Comparison of ENCODE assay signal across 19 cellular contexts in the genomic region with DNA sequence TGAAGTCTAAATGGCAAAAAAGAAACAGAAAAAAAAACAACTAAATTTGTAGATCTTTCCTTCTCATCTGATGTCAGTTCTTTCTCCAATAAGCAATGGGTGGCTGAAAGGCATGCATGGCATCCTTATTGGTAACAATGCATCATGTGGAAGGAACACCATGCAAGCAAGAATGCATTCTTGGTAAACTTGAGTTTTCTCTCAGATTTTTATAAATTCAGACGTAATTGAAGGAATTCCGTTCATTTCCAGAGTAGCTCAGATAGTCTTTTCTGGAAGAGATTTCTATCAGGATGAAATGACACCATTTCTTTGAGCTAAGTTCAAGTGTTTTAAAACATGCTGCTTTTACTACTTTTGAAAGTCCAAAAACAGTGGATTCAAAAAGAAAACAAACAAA.
DNase-seq lines count a peak whose midpoint lies in the region; TF ChIP-seq lines count a peak whose summit lies in the region.
"Had no signal": no experiment of that assay in that cellular context is flagged by ENCODE, and none has a peak within 500 bp of the region (broad histone marks: within the 10 kb centered on the region; RNA-seq: fewer than 3 reads in every experiment).

No MANE protein-coding gene starts in this region.

- peak overlapping the region; percentile 82 for H3K27ac ChIP-seq in SJSA1
- no peak overlapping the region for H3K27ac ChIP-seq in WERI-Rb-1
- H3K27ac ChIP-seq: 22Rv1, BLaER1, C4-2B had no signal

- H3K4me3 ChIP-seq in SJSA1 (no peak overlapping the region), WERI-Rb-1 (ENCODE audit: low read depth, low read length) (no peak overlapping the region)
- H3K4me3 ChIP-seq: BLaER1, HAP-1 had no signal

- H3K36me3 ChIP-seq in SJSA1, result no peaks in the 10 kb centered on the region
- H3K36me3 ChIP-seq in WERI-Rb-1, result no peaks in the 10 kb centered on the region
- H3K36me3 ChIP-seq: BLaER1, HAP-1 had no signal

- no peak for DNase-seq in activated naive CD8-positive, alpha-beta T cell treated with anti-CD3 and anti-CD28 coated beads for 36 hours
- DNase-seq in SJSA1 (ENCODE audit: low read depth in 1 of 2, low spot score in 2 of 2) (peak; percentile 48 to 58), amniotic epithelial cell (ENCODE audit: low read depth) (peak; percentile 16), WERI-Rb-1 (no peak), HK-2 (ENCODE audit: unreplicated experiment) (no peak), KG1 (lab: John Stamatoyannopoulos, UW) (no peak)
- DNase-seq: Caco-2; CD4-positive, CD25-positive, alpha-beta regulatory T cell; CD8-positive, alpha-beta T cell; DMS79; GF-D8; GOT3; HFFc6 had no signal

- H3K36me3 Mint-ChIP-seq in activated naive CD8-positive, alpha-beta T cell, result peaks cover 2% of the 10 kb centered on the region
- H3K36me3 Mint-ChIP-seq in activated naive CD8-positive, alpha-beta T cell treated with anti-CD3 and anti-CD28 coated beads for 36 hours, result peaks cover 7% of the 10 kb centered on the region
- H3K36me3 Mint-ChIP-seq: CD4-positive, CD25-positive, alpha-beta regulatory T cell; CD8-positive, alpha-beta T cell had no signal

- peak overlapping the region; percentile 97 for H3K27ac Mint-ChIP-seq in activated naive CD8-positive, alpha-beta T cell
- H3K27ac Mint-ChIP-seq in activated naive CD8-positive, alpha-beta T cell treated with anti-CD3 and anti-CD28 coated beads for 36 hours, result no peak overlapping the region
- H3K27ac Mint-ChIP-seq: B cell; CD8-positive, alpha-beta T cell; HFFc6 had no signal

- TF ChIP-seq CTCF in WERI-Rb-1 (IDR thresholded peaks at IDR 0.05; ENCODE audit: low read depth, low read length), result no peak

- peak overlapping the region; percentile 58 for H3K4me3 Mint-ChIP-seq in activated naive CD8-positive, alpha-beta T cell
- no peak overlapping the region for H3K4me3 Mint-ChIP-seq in activated naive CD8-positive, alpha-beta T cell treated with anti-CD3 and anti-CD28 coated beads for 36 hours
- H3K4me3 Mint-ChIP-seq: B cell; CD8-positive, alpha-beta T cell; HFFc6 had no signal

- peaks cover 50% of the 10 kb centered on the region for H3K4me1 ChIP-seq in SJSA1 (replicated peaks)
- H3K4me1 ChIP-seq: Caco-2 had no signal

- H3K9me3 ChIP-seq in SJSA1 (replicated peaks) (no peaks in the 10 kb centered on the region), WERI-Rb-1 (ENCODE audit: severe bottlenecking) (no peaks in the 10 kb centered on the region)
- H3K9me3 ChIP-seq: Caco-2, HAP-1 had no signal

- H3K4me1 Mint-ChIP-seq in activated naive CD8-positive, alpha-beta T cell (ENCODE audit: low read depth), result peaks cover 43% of the 10 kb centered on the region
- peaks cover 32% of the 10 kb centered on the region for H3K4me1 Mint-ChIP-seq in activated naive CD8-positive, alpha-beta T cell treated with anti-CD3 and anti-CD28 coated beads for 36 hours

- no peaks in the 10 kb centered on the region for H3K9me3 Mint-ChIP-seq in activated naive CD8-positive, alpha-beta T cell (ENCODE audit: low read depth)
- peaks cover 8% of the 10 kb centered on the region for H3K9me3 Mint-ChIP-seq in activated naive CD8-positive, alpha-beta T cell treated with anti-CD3 and anti-CD28 coated beads for 36 hours

- H3K27me3 ChIP-seq in SJSA1 (replicated peaks), result no peaks in the 10 kb centered on the region
- no peaks in the 10 kb centered on the region for H3K27me3 ChIP-seq in WERI-Rb-1 (ENCODE audit: insufficient read depth, low read depth, severe bottlenecking)
- H3K27me3 ChIP-seq: BLaER1 had no signal

- H3K27me3 Mint-ChIP-seq in activated naive CD8-positive, alpha-beta T cell, result no peaks in the 10 kb centered on the region
- peaks cover 15% of the 10 kb centered on the region for H3K27me3 Mint-ChIP-seq in activated naive CD8-positive, alpha-beta T cell treated with anti-CD3 and anti-CD28 coated beads for 36 hours
- H3K27me3 Mint-ChIP-seq: CD4-positive, CD25-positive, alpha-beta regulatory T cell had no signal

Comparison
In these comparisons a context has a peak if more than half of its experiments do, and no peak if none do; other contexts are left out.
1. DNase-seq: peak in SJSA1 (2 of 2) and amniotic epithelial cell (single experiment); none in activated naive CD8-positive, alpha-beta T cell treated with anti-CD3 and anti-CD28 coated beads for 36 hours (single experiment), WERI-Rb-1 (single experiment), HK-2 (single experiment) and KG1 (single experiment).